8 cellular contexts compared by ENCODE assay signal in the genomic region with DNA sequence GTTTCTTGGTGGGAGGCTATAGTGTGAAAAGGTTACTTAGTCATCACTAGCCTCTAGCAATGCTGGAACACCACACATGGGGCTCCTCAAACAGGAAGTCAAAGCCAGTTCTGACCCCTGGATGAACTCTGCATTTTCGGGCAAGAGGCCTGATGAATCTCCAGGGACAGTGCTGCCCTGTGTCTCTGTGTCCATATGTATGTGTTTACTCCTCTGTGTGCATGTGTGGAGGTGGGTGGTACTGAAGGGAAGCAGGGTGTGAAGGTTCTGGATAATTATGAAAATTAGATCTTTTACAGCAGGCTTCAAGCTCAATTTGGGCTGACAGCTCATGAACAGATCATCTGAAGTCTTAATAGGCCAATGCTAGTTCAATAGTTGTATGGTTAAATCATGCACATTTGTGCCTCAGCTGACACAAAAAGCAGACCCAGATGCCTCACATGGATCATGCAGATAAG.
A peak's percentile ranks its signal among the peaks of the same experiment; 100 is the strongest.
DNase-seq lines count a peak whose midpoint lies in the region; ATAC-seq, FAIRE-seq and TF ChIP-seq lines count a peak whose summit lies in the region.

No MANE protein-coding gene starts in this region.

- H3K4me3 ChIP-seq in BLaER1 treated with 17β-estradiol and CSF1 and Interleukin-3, amounts not matched to agents 10 nM and 100 nM = no peak overlapping the region
- no peak overlapping the region for H3K4me3 ChIP-seq in Peyer's patch

- no peak for FAIRE-seq in frontal cortex (lab: Jason Lieb, UNC)

- ATAC-seq in GM18873 (IDR thresholded peaks at IDR 0.05; ENCODE audit: low FRiP score, unreplicated experiment) (peak; percentile 84), HG03064 (IDR thresholded peaks at IDR 0.05; ENCODE audit: low read depth, unreplicated experiment) (peak; percentile 82)

- peak overlapping the region; percentile 55 to 80 (median 72) for H3K4me2 ChIP-seq in BLaER1 treated with 17β-estradiol and CSF1 and Interleukin-3, amounts not matched to agents 10 nM and 100 nM

- no peaks in the 10 kb centered on the region for H3K27me3 ChIP-seq in BLaER1 treated with 17β-estradiol and CSF1 and Interleukin-3, amounts not matched to agents 10 nM and 100 nM
- H3K27me3 ChIP-seq in Peyer's patch = no peaks in the 10 kb centered on the region

- DNase-seq in RKO (ENCODE audit: low spot score) (peak; percentile 15), epithelial cell of prostate (ENCODE audit: low read depth, low spot score) (no peak), renal cortical epithelial cell (ENCODE audit: low read depth) (peak; percentile 91), frontal cortex (ENCODE audit: low spot score in 2 of 2) (no peak), Peyer's patch (no peak)

- H4K20me1 ChIP-seq in BLaER1 treated with 17β-estradiol and CSF1 and Interleukin-3, amounts not matched to agents 10 nM and 100 nM = no peaks in the 10 kb centered on the region

- TF ChIP-seq POLR2A in Peyer's patch (IDR thresholded peaks at IDR 0.05) = no peak

- peak overlapping the region in 2 of 11 experiments; percentile 15 to 43; a peak in 3 of 22 replicates for H3K27ac ChIP-seq in BLaER1 treated with 17β-estradiol and CSF1 and Interleukin-3, amounts not matched to agents 10 nM and 100 nM
- H3K27ac ChIP-seq in epithelial cell of prostate (peak overlapping the region; percentile 52), Peyer's patch (peak overlapping the region in 1 of 4 donors; percentile 4)

- no peaks in the 10 kb centered on the region for H3K36me3 ChIP-seq in BLaER1 treated with 17β-estradiol and CSF1 and Interleukin-3, amounts not matched to agents 10 nM and 100 nM
- no peaks in the 10 kb centered on the region for H3K36me3 ChIP-seq in Peyer's patch

- TF ChIP-seq CTCF in Peyer's patch (IDR thresholded peaks at IDR 0.05) = no peak

- H3K9ac ChIP-seq in BLaER1 treated with 17β-estradiol and CSF1 and Interleukin-3, amounts not matched to agents 10 nM and 100 nM = no peak overlapping the region

- no peaks in the 10 kb centered on the region for H3K9me3 ChIP-seq in BLaER1 treated with 17β-estradiol and CSF1 and Interleukin-3, amounts not matched to agents 10 nM and 100 nM (replicated peaks in 1 of 11)
- no peaks in the 10 kb centered on the region for H3K9me3 ChIP-seq in Peyer's patch

- H3K4me1 ChIP-seq in BLaER1 treated with 17β-estradiol and CSF1 and Interleukin-3, amounts not matched to agents 10 nM and 100 nM = peaks cover 35 to 63% (median 40%) of the 10 kb centered on the region in 10 experiments
- peaks cover 0 to 53% (median 0%) of the 10 kb centered on the region in 4 donors for H3K4me1 ChIP-seq in Peyer's patch

Comparison
In these comparisons a context has a peak if more than half of its experiments do, and no peak if none do; other contexts are left out.
1. DNase-seq: peak in RKO (single experiment) and renal cortical epithelial cell (single experiment); none in epithelial cell of prostate (single experiment), frontal cortex (0 of 2) and Peyer's patch (0 of 3).